8 cellular contexts compared by ENCODE assay signal in the genomic region with DNA sequence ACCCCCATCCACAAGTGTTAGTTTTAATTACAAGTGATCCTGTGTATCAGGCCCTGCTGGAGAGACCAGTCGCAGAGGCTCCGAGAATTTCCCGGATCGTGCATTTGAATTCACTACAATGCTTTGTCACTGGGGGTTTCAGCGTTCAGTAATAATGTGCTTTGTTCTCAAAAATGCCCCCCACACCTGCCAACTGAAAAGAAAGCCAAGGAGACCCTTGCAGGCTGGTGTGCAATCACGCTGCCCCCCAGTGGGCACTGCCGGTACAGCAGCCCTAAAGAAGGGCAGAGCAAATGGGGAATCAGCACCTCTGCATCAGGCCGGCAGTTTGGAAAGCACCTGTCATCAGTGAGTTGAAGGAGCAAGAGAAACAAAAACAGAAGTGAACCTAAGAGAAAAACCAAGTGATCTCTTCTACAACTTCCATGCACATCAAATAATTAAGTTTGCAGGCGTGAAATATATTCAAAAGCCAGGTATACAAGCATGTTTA.
DNase-seq lines count a peak whose midpoint lies in the region; TF ChIP-seq lines count a peak whose summit lies in the region.

No MANE protein-coding gene starts in this region.

- TF ChIP-seq CTCF in GM12873 (IDR thresholded peaks at IDR 0.05; ENCODE audit: insufficient read depth, low read depth, low read length, missing control alignments) = peak; percentile 98
- TF ChIP-seq CTCF in ascending aorta (IDR thresholded peaks at IDR 0.05) = peak; percentile 86 to 96 (median 95)

- no peak overlapping the region for H3K27ac ChIP-seq in GM23248
- H3K27ac ChIP-seq in ascending aorta = no peak overlapping the region
- no peak overlapping the region for H3K27ac ChIP-seq in iPS-20b (ENCODE audit: low read length)

- H3K79me2 ChIP-seq in GM23248 (ENCODE audit: insufficient read depth) = peaks cover 18% of the 10 kb centered on the region; the same call in 1 of the 2 replicates

- no peaks in the 10 kb centered on the region for H3K27me3 ChIP-seq in GM23248 (replicated peaks; ENCODE audit: insufficient read depth)
- H3K27me3 ChIP-seq in ascending aorta = no peaks in the 10 kb centered on the region
- no peaks in the 10 kb centered on the region for H3K27me3 ChIP-seq in iPS-20b (ENCODE audit: insufficient read depth, low read length)

- 32 to 34% methylated on average over 9 of the region's 9 CpGs for WGBS in GM23248 (ENCODE audit: low coverage in 1 of 2, low lambda C conversion rate in 2 of 2, missing lambda C conversion rate in 2 of 2), 2 experiments

- no peaks in the 10 kb centered on the region for H3K36me3 ChIP-seq in GM23248 (ENCODE audit: low read depth)
- H3K36me3 ChIP-seq in ascending aorta = no peaks in the 10 kb centered on the region
- no peaks in the 10 kb centered on the region for H3K36me3 ChIP-seq in iPS-20b (ENCODE audit: insufficient read depth, low read depth, low read length)

- intact Hi-C loops in ascending aorta (cut with DNase I) = loop anchor here (5.0 to 10.0 kb wide), 2 partner anchors 110 to 203 kb away; no protein-coding TSS in a partner anchor

- no peaks in the 10 kb centered on the region for H3K9me3 ChIP-seq in GM23248 (ENCODE audit: low read depth)
- H3K9me3 ChIP-seq in ascending aorta = no peaks in the 10 kb centered on the region
- no peaks in the 10 kb centered on the region for H3K9me3 ChIP-seq in iPS-20b (ENCODE audit: insufficient read depth, low read depth, low read length)

- no peaks in the 10 kb centered on the region for H4K20me1 ChIP-seq in GM23248 (ENCODE audit: insufficient read depth)

- H3K9me2 ChIP-seq in GM23248 (ENCODE audit: insufficient read depth) = no peaks in the 10 kb centered on the region

- no peak overlapping the region for H3K9ac ChIP-seq in GM23248
- peak overlapping the region; percentile 22; the same call in 1 of the 2 replicates for H3K9ac ChIP-seq in iPS-20b (ENCODE audit: low read depth, low read length)

- H2AFZ ChIP-seq in GM23248 = no peak overlapping the region

- H3F3A ChIP-seq in GM23248 (ENCODE audit: insufficient read depth) = no peaks in the 10 kb centered on the region

- peaks cover 6% of the 10 kb centered on the region; the same call in 1 of the 2 replicates for H3K4me1 ChIP-seq in GM23248 (ENCODE audit: insufficient read depth)
- H3K4me1 ChIP-seq in ascending aorta = peaks cover 0 to 11% of the 10 kb centered on the region in 2 donors
- H3K4me1 ChIP-seq in iPS-20b (ENCODE audit: insufficient read depth, low read length) = peaks cover 22% of the 10 kb centered on the region

- no peak overlapping the region for H3K4me3 ChIP-seq in GM23248
- H3K4me3 ChIP-seq in ascending aorta = no peak overlapping the region
- H3K4me3 ChIP-seq in iPS-20b (ENCODE audit: low read length) = peak overlapping the region; percentile 28; the same call in 1 of the 2 replicates

- peak; percentile 46 for DNase-seq in GM23248
- DNase-seq in Kasumi-1 (lab: John Stamatoyannopoulos, UW) = peak; percentile 67 to 73
- peak; percentile 28 for DNase-seq in SW480 (ENCODE audit: low spot score)
- DNase-seq in ascending aorta (ENCODE audit: low spot score in 2 of 2) = peak in 1 of 2 donors; percentile 78
- DNase-seq in stimulated activated CD4-positive, alpha-beta T cell treated with anti-CD3 and anti-CD28 coated beads, Interleukin-15, amount 100 ng/mL, for 24 hours = peak; percentile 73
- no peak for DNase-seq in cerebellar nuclear complex (lab: John Stamatoyannopoulos, UW)

- H3K4me2 ChIP-seq in GM23248 (ENCODE audit: unreplicated experiment) = no peak overlapping the region

- in situ Hi-C loops in GM23248 (cut with MboI) = loop anchor here (10.0 to 25.0 kb wide), 3 partner anchors 1303 to 1850 kb away; partner anchors contain the start of gene NRP1

Comparison
In these comparisons a context has a peak if more than half of its experiments do, and no peak if none do; other contexts are left out.
1. DNase-seq: peak in GM23248 (single experiment), Kasumi-1 (2 of 2), SW480 (single experiment) and stimulated activated CD4-positive, alpha-beta T cell treated with anti-CD3 and anti-CD28 coated beads, Interleukin-15, amount 100 ng/mL, for 24 hours (single experiment); none in cerebellar nuclear complex (0 of 2).